ENCODE assay signal across 34 cellular contexts in genomic region chr10:45286980-45287379, GRCh38. TPM values are rescaled to one million over a fixed set of nuclear protein-coding genes. Genes with fewer than 3 reads are reported as not detected.
"Had no signal": no experiment of that assay in that cellular context is flagged by ENCODE, and none has a peak within 500 bp of the region (broad histone marks: within the 10 kb centered on the region; RNA-seq: fewer than 3 reads in every experiment).

No MANE protein-coding gene starts in this region.

- H2AFZ ChIP-seq: hepatocyte had no signal

- H3K27ac ChIP-seq: colonic mucosa, coronary artery, dorsolateral prefrontal cortex, epithelial cell of prostate, esophagus muscularis mucosa, esophagus squamous epithelium, foreskin keratinocyte, gastrocnemius medialis, gastroesophageal sphincter, heart left ventricle, heart right ventricle, hepatocyte had no signal

- H3K4me3 ChIP-seq: colonic mucosa, coronary artery, dorsolateral prefrontal cortex, esophagus muscularis mucosa, esophagus squamous epithelium, gastrocnemius medialis, gastroesophageal sphincter, heart left ventricle, heart right ventricle, hepatocyte had no signal

- H3K4me2 ChIP-seq: hepatocyte had no signal

- H3K27me3 Mint-ChIP-seq: dendritic cell treated with granulocyte-macrophage colony-stimulating factor and Interleukin-4, amounts not matched to agents 40 ng/mL and 50 ng/mL, for 4 days had no signal

- FAIRE-seq: colon, endometrium, endothelial cell of umbilical vein, frontal cortex had no signal

- H3K27ac Mint-ChIP-seq: dendritic cell treated with granulocyte-macrophage colony-stimulating factor and Interleukin-4, amounts not matched to agents 40 ng/mL and 50 ng/mL, for 4 days; effector memory CD8-positive, alpha-beta T cell had no signal

- H3K36me3 ChIP-seq: colonic mucosa, esophagus muscularis mucosa, esophagus squamous epithelium, gastrocnemius medialis, gastroesophageal sphincter, heart left ventricle, heart right ventricle had no signal

- H3K9me3 ChIP-seq: colonic mucosa, esophagus squamous epithelium, gastrocnemius medialis, gastroesophageal sphincter had no signal

- H3K27me3 ChIP-seq: colonic mucosa, dorsolateral prefrontal cortex, esophagus muscularis mucosa, esophagus squamous epithelium, gastrocnemius medialis, gastroesophageal sphincter, heart left ventricle, hepatocyte had no signal

- H3K79me2 ChIP-seq: hepatocyte had no signal

- H3K4me3 Mint-ChIP-seq: dendritic cell treated with granulocyte-macrophage colony-stimulating factor and Interleukin-4, amounts not matched to agents 40 ng/mL and 50 ng/mL, for 4 days; effector memory CD8-positive, alpha-beta T cell had no signal

- DNase-seq: colonic mucosa; cortex of kidney; dermis blood vessel endothelial cell; dorsolateral prefrontal cortex; effector CD4-positive, alpha-beta T cell; effector CD8-positive, alpha-beta T cell; effector memory CD4-positive, alpha-beta T cell; effector memory CD8-positive, alpha-beta T cell; erythroblast; esophagus squamous epithelium; foreskin fibroblast; foreskin keratinocyte; foreskin melanocyte; gastrocnemius medialis; glutamatergic neuron; head of caudate nucleus; heart left ventricle; heart right ventricle had no signal

- H3K4me1 ChIP-seq: colonic mucosa, esophagus muscularis mucosa, esophagus squamous epithelium, foreskin keratinocyte, gastrocnemius medialis, gastroesophageal sphincter, heart left ventricle, heart right ventricle had no signal

- ATAC-seq: effector memory CD8-positive, alpha-beta T cell; esophagus mucosa; foreskin keratinocyte; gastrocnemius medialis; gastroesophageal sphincter; heart left ventricle; heart right ventricle had no signal

RNA-seq across cellular contexts. Expression of gene OR13A1, which starts 28.4 kb away (rescaled TPM):
- total RNA-seq: colonic mucosa, dermis blood vessel endothelial cell, dermis microvascular lymphatic vessel endothelial cell, endothelial cell of umbilical vein, epithelial cell of proximal tubule, esophagus muscularis mucosa, fibroblast of lung, fibroblast of villous mesenchyme, foreskin keratinocyte, gastrocnemius medialis, gastroesophageal sphincter, glomerular endothelial cell had no signal
- polyA plus RNA-seq: endothelial cell of umbilical vein, fibroblast of lung, foreskin keratinocyte, hepatocyte had no signal
